16 cellular contexts compared by ENCODE assay signal in genomic region chr11:134405436-134405835, GRCh38. TPM values are rescaled to one million over a fixed set of nuclear protein-coding genes. Genes with fewer than 3 reads are reported as not detected.
DNase-seq lines count a peak whose midpoint lies in the region; ATAC-seq and TF ChIP-seq lines count a peak whose summit lies in the region.
"Had no signal": no experiment of that assay in that cellular context is flagged by ENCODE, and none has a peak within 500 bp of the region (broad histone marks: within the 10 kb centered on the region; RNA-seq: fewer than 3 reads in every experiment).

No MANE protein-coding gene starts in this region.

- H3K4me1 Mint-ChIP-seq in MCF 10A (ENCODE audit: insufficient read depth, unreplicated experiment): peaks cover 5% of the 10 kb centered on the region
- no peaks in the 10 kb centered on the region for H3K4me1 Mint-ChIP-seq in chondrocyte (ENCODE audit: low read depth)
- H3K4me1 Mint-ChIP-seq: CD14-positive monocyte had no signal

- CTCF ChIA-PET in MCF 10A (lab: Yijun Ruan, JAX): interaction anchor here (0.6 kb wide), 1 partner anchor 148 kb away, joined by 3 read pairs; no protein-coding TSS in a partner anchor

- TF ChIP-seq CTCF in MCF 10A (IDR thresholded peaks at IDR 0.05; ENCODE audit: unreplicated experiment): no peak
- TF ChIP-seq CTCF in breast epithelium (IDR thresholded peaks at IDR 0.05): no peak
- TF ChIP-seq CTCF in chondrocyte (IDR thresholded peaks at IDR 0.05): no peak

- no peaks in the 10 kb centered on the region for H3K36me3 Mint-ChIP-seq in MCF 10A (ENCODE audit: insufficient read depth, unreplicated experiment)
- peaks cover 4% of the 10 kb centered on the region for H3K36me3 Mint-ChIP-seq in chondrocyte (ENCODE audit: low read depth)
- H3K36me3 Mint-ChIP-seq: CD14-positive monocyte; CD4-positive, alpha-beta memory T cell had no signal

- H3K27ac Mint-ChIP-seq in MCF 10A (ENCODE audit: low read depth, unreplicated experiment): no peak overlapping the region
- H3K27ac Mint-ChIP-seq in chondrocyte (ENCODE audit: unreplicated experiment): no peak overlapping the region

- no peaks in the 10 kb centered on the region for H3K4me1 ChIP-seq in breast epithelium

- in situ Hi-C loops in G401 (cut with HindIII; ENCODE audit: low sequenced_read_pairs): no loop called here

- TF ChIP-seq POLR2A in breast epithelium (IDR thresholded peaks at IDR 0.05): no peak

- POLR2A ChIA-PET in MCF 10A (lab: Yijun Ruan, JAX): interaction anchor here (0.7 kb wide), 1 partner anchor 20 kb away, joined by 3 read pairs; no protein-coding TSS in a partner anchor

- H3K9me3 ChIP-seq in breast epithelium: no peaks in the 10 kb centered on the region

- H3K9me3 Mint-ChIP-seq in MCF 10A (ENCODE audit: unreplicated experiment) (no peaks in the 10 kb centered on the region), chondrocyte (ENCODE audit: low read depth) (peaks cover 10% of the 10 kb centered on the region)

- H3K36me3 ChIP-seq in breast epithelium: no peaks in the 10 kb centered on the region
- H3K36me3 ChIP-seq: BLaER1 had no signal

- H3K4me3 ChIP-seq in breast epithelium: no peak overlapping the region
- H3K4me3 ChIP-seq: BLaER1, GM12878 had no signal

- intact Hi-C loops in MCF 10A (cut with micrococcal nuclease): no loop called here
- intact Hi-C loops in breast epithelium (cut with DNase I; ENCODE audit: low total_unique reads): no loop called here

- ATAC-seq in left lobe of liver (peak; percentile 9), GM19328 (IDR thresholded peaks at IDR 0.05; ENCODE audit: unreplicated experiment) (no peak)
- ATAC-seq: GM12878 had no signal

- peaks cover 13% of the 10 kb centered on the region for H3K27me3 Mint-ChIP-seq in MCF 10A (ENCODE audit: insufficient read depth, unreplicated experiment)
- peaks cover 32% of the 10 kb centered on the region for H3K27me3 Mint-ChIP-seq in chondrocyte (ENCODE audit: low read depth)

- peaks cover 0 to 11% of the 10 kb centered on the region in 2 donors for H3K27me3 ChIP-seq in breast epithelium

- H3K4me3 Mint-ChIP-seq in MCF 10A (ENCODE audit: unreplicated experiment) (no peak overlapping the region), chondrocyte (ENCODE audit: unreplicated experiment) (no peak overlapping the region)
- H3K4me3 Mint-ChIP-seq: CD14-positive monocyte; CD4-positive, alpha-beta memory T cell had no signal

- no peak overlapping the region for H3K27ac ChIP-seq in breast epithelium
- H3K27ac ChIP-seq: BLaER1, HL-60 had no signal

- no TSS peak for BruUV-seq in MCF 10A (replicated peaks; lab: Mats Ljungman, UMichigan)

- DNase-seq in MCF 10A (ENCODE audit: unreplicated experiment): peak; percentile 16
- no peak for DNase-seq in breast epithelium (ENCODE audit: low spot score in 2 of 2)
- peak; percentile 51 for DNase-seq in chondrocyte (ENCODE audit: low spot score)
- no peak for DNase-seq in left lobe of liver (ENCODE audit: low spot score)
- DNase-seq in NCI-H2171 (lab: John Stamatoyannopoulos, UW): no peak
- no peak for DNase-seq in G401 (ENCODE audit: low spot score)
- DNase-seq: Calu3; CD4-positive, alpha-beta memory T cell; DMS79 treated with DMSO at 0.1 percent for 48 hours; HCEC 1CT; IMR-90 had no signal

RNA-seq across cellular contexts. Expression of gene B3GAT1, which starts 6.6 kb away (rescaled TPM):
- total RNA-seq in MCF 10A (2022): not detected in 2 replicates
- total RNA-seq in breast epithelium: 1 to 10 TPM in 2 of 3 donors, under 1 TPM in 1; 0.16 to 2.9 (median 2.8) TPM
- total RNA-seq in chondrocyte: 0.27 to 0.62 TPM (median 0.37 TPM) in 3 replicates
- 5.4 TPM for total RNA-seq in left lobe of liver
- not detected in 2 replicates for total RNA-seq in G401 (2014; rRNA removed; shearing (Covaris generic))
- total RNA-seq: IMR-90 had no signal

Comparison
In these comparisons a context has a peak if more than half of its experiments do, and no peak if none do; other contexts are left out.
1. DNase-seq: peak in MCF 10A (single experiment) and chondrocyte (single experiment); none in breast epithelium (0 of 2), left lobe of liver (single experiment), NCI-H2171 (single experiment) and G401 (single experiment).